In genomic region chr9:137054932-137055384, GRCh38 we compare ENCODE assay signal across 1 cellular context.
TF ChIP-seq lines count a peak whose summit lies in the region.

No MANE protein-coding gene starts in this region.

TF ChIP-seq in HepG2, 621 proteins besides CTCF, POLR2A, EP300 and RAD21 (continues in another document):
- TF ChIP-seq PITX1 (CRISPR knock-in tag; IDR thresholded peaks at IDR 0.05) (peak; percentile 31; the same call in 1 of the 2 replicates), ATF2 (CRISPR knock-in tag; IDR thresholded peaks at IDR 0.05) (0 out of 2 replicates have a peak, but pooled peaks have one; percentile 11), NFAT5 (CRISPR knock-in tag; IDR thresholded peaks at IDR 0.05) (0 out of 2 replicates have a peak, but pooled peaks have one; percentile 21), MXI1 (IDR thresholded peaks at IDR 0.05; ENCODE audit: borderline replicate concordance, low read depth, low read length) (0 out of 3 replicates have a peak, but pooled peaks have one; percentile 38), HNRNPL (IDR thresholded peaks at IDR 0.05; ENCODE audit: low read depth, low read length) (peak; percentile 62; the same call in 1 of the 2 replicates), ZBTB39 (CRISPR knock-in tag; IDR thresholded peaks at IDR 0.05) (no peak; the same call in 1 of the 2 replicates), SRY (CRISPR knock-in tag; IDR thresholded peaks at IDR 0.05) (no peak), MAZ (IDR thresholded peaks at IDR 0.05; ENCODE audit: borderline replicate concordance, low read depth, low read length) (no peak), MAZ (CRISPR knock-in tag; IDR thresholded peaks at IDR 0.05; ENCODE audit: low read depth) (peak; percentile 6; the same call in 1 of the 2 replicates), MED1 (CRISPR knock-in tag; IDR thresholded peaks at IDR 0.05) (peak; percentile 7; the same call in 1 of the 2 replicates), BRCA1 (CRISPR knock-in tag; IDR thresholded peaks at IDR 0.05) (peak; percentile 66; the same call in 1 of the 2 replicates), ZNF275 (CRISPR knock-in tag; IDR thresholded peaks at IDR 0.05; ENCODE audit: borderline replicate concordance) (0 out of 2 replicates have a peak, but pooled peaks have one; percentile 9), GPN1 (CRISPR knock-in tag; IDR thresholded peaks at IDR 0.05; ENCODE audit: borderline replicate concordance) (no peak), ZNF350 (CRISPR knock-in tag; IDR thresholded peaks at IDR 0.05; ENCODE audit: borderline replicate concordance, low read depth) (no peak), JUN (CRISPR knock-in tag; IDR thresholded peaks at IDR 0.05) (no peak), TRAFD1 (CRISPR knock-in tag; IDR thresholded peaks at IDR 0.05; ENCODE audit: borderline replicate concordance) (no peak), HNRNPH1 (optimal IDR thresholded peaks at IDR 0.05; ENCODE audit: low read depth, low read length) (no peak), FOXO4 (CRISPR knock-in tag; conservative IDR thresholded peaks at IDR 0.05) (no peak; the same call in 1 of the 2 replicates), E2F1 (CRISPR knock-in tag; IDR thresholded peaks at IDR 0.05) (peak; percentile 36), HDAC2 (CRISPR knock-in tag; IDR thresholded peaks at IDR 0.05) (no peak), RNF2 (conservative IDR thresholded peaks at IDR 0.05; ENCODE audit: low read depth) (no peak), ZNF124 (CRISPR knock-in tag; IDR thresholded peaks at IDR 0.05) (no peak), ZNF280D (CRISPR knock-in tag; IDR thresholded peaks at IDR 0.05) (no peak; the same call in 1 of the 2 replicates), ATF7-NPFF (CRISPR knock-in tag; IDR thresholded peaks at IDR 0.05; ENCODE audit: low read depth) (no peak), RXRA (CRISPR knock-in tag; IDR thresholded peaks at IDR 0.05) (no peak), IRX3 (CRISPR knock-in tag; IDR thresholded peaks at IDR 0.05; ENCODE audit: borderline replicate concordance, low read depth) (peak; percentile 36; the same call in 1 of the 2 replicates), ZNF597 (CRISPR knock-in tag; IDR thresholded peaks at IDR 0.05) (no peak), FOXJ3 (CRISPR knock-in tag; IDR thresholded peaks at IDR 0.05; ENCODE audit: borderline replicate concordance) (0 out of 2 replicates have a peak, but pooled peaks have one; percentile 10), KLF9 (CRISPR knock-in tag; IDR thresholded peaks at IDR 0.05; ENCODE audit: low read depth) (0 out of 2 replicates have a peak, but pooled peaks have one; percentile 12), BORCS8-MEF2B (CRISPR knock-in tag; IDR thresholded peaks at IDR 0.05) (0 out of 2 replicates have a peak, but pooled peaks have one; percentile 3), ZNF543 (CRISPR knock-in tag; IDR thresholded peaks at IDR 0.05) (no peak), ZNF850 (CRISPR knock-in tag; conservative IDR thresholded peaks at IDR 0.05) (no peak), ZBTB37 (CRISPR knock-in tag; IDR thresholded peaks at IDR 0.05) (no peak), FOSL2 (CRISPR knock-in tag; IDR thresholded peaks at IDR 0.05) (peak; percentile 35; the same call in 1 of the 2 replicates), MATR3 (CRISPR knock-in tag; IDR thresholded peaks at IDR 0.05) (no peak), KLF15 (CRISPR knock-in tag; IDR thresholded peaks at IDR 0.05; ENCODE audit: borderline replicate concordance) (0 out of 2 replicates have a peak, but pooled peaks have one; percentile 77), ZNF670 (CRISPR knock-in tag; IDR thresholded peaks at IDR 0.05; ENCODE audit: borderline replicate concordance) (no peak), ZNF143 (CRISPR knock-in tag; IDR thresholded peaks at IDR 0.05) (peak; percentile 29), SIN3B (IDR thresholded peaks at IDR 0.05; ENCODE audit: low read length) (no peak)
